ENCODE assay signal across 8 cellular contexts in the genomic region with DNA sequence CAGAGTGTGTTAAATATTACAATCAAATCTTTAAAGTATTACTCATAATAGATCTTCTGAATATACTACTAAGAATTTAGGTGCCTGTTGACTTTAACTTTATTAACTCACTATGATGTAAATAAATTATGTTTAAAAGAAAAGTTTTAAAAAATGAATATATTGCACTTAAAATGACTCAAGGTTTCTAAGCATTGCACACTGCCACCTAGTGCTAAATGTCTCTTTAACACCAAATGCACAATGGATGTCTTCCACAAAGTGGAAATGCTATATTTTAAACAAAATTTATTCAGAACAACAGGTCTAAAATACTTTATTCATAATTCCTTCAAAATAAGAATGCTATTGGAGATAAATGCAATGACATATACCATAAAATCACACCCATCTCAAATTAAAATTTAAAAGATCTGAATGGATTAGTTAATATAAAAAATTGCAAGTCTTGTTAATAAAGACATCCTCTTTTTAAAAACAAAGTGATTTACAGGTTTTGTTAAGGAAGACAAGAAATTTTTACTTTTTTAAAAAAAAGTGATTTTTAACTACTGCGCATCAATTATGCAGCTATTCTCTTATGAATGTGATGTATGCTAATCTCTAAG. TPM values are rescaled to one million over a fixed set of nuclear protein-coding genes. Genes with fewer than 3 reads are reported as not detected.
DNase-seq lines count a peak whose midpoint lies in the region; ATAC-seq, FAIRE-seq and TF ChIP-seq lines count a peak whose summit lies in the region.

No MANE protein-coding gene starts in this region.

- H3K36me3 Mint-ChIP-seq in nephron progenitor cell (ENCODE audit: low read depth) = no peaks in the 10 kb centered on the region
- no peaks in the 10 kb centered on the region for H3K36me3 Mint-ChIP-seq in activated T-cell treated with anti-CD3 and anti-CD28 coated beads, Interleukin-2, amount 50 U/mL, for 4 hours (ENCODE audit: insufficient read depth)
- peaks cover 1 to 2% of the 10 kb centered on the region in 2 donors for H3K36me3 Mint-ChIP-seq in activated T-cell treated with anti-CD3 and anti-CD28 coated beads, Interleukin-2, amount 50 U/mL, for 72 hours (ENCODE audit: insufficient read depth in 2 of 2)

- no peak for ATAC-seq in HG02798 (IDR thresholded peaks at IDR 0.05; ENCODE audit: poor library complexity, unreplicated experiment)
- no peak for ATAC-seq in activated T-cell treated with anti-CD3 and anti-CD28 coated beads, Interleukin-2, amount 50 U/mL, for 4 hours
- no peak for ATAC-seq in activated T-cell treated with anti-CD3 and anti-CD28 coated beads, Interleukin-2, amount 50 U/mL, for 72 hours (replicated peaks in 1 of 2)

- DNase-seq in DMS53 (lab: John Stamatoyannopoulos, UW) (peak; percentile 60), DMS53 treated with DMSO at 0.1 percent for 48 hours (lab: John Stamatoyannopoulos, UW; ENCODE audit: unreplicated experiment) (no peak), NCI-H345 (lab: John Stamatoyannopoulos, UW) (peak; percentile 1), nephron progenitor cell (no peak)
- no peak for DNase-seq in activated T-cell treated with anti-CD3 and anti-CD28 coated beads, Interleukin-2, amount 50 U/mL, for 4 hours
- no peak for DNase-seq in activated T-cell treated with anti-CD3 and anti-CD28 coated beads, Interleukin-2, amount 50 U/mL, for 72 hours

- TF ChIP-seq CTCF in nephron progenitor cell (IDR thresholded peaks at IDR 0.05) = peak; percentile 77

- no peak overlapping the region for H3K27ac Mint-ChIP-seq in nephron progenitor cell
- H3K27ac Mint-ChIP-seq in activated T-cell treated with anti-CD3 and anti-CD28 coated beads, Interleukin-2, amount 50 U/mL, for 72 hours = no peak overlapping the region

- peak; percentile 87 for FAIRE-seq in colon (lab: Jason Lieb, UNC)

- peaks cover 28% of the 10 kb centered on the region for H3K27me3 Mint-ChIP-seq in nephron progenitor cell (ENCODE audit: low read depth, poor library complexity)
- H3K27me3 Mint-ChIP-seq in activated T-cell treated with anti-CD3 and anti-CD28 coated beads, Interleukin-2, amount 50 U/mL, for 4 hours (ENCODE audit: low read depth) = peaks cover 6% of the 10 kb centered on the region
- H3K27me3 Mint-ChIP-seq in activated T-cell treated with anti-CD3 and anti-CD28 coated beads, Interleukin-2, amount 50 U/mL, for 72 hours (ENCODE audit: low read depth) = no peaks in the 10 kb centered on the region

- H3K4me1 Mint-ChIP-seq in nephron progenitor cell = peaks cover 5% of the 10 kb centered on the region
- H3K4me1 Mint-ChIP-seq in activated T-cell treated with anti-CD3 and anti-CD28 coated beads, Interleukin-2, amount 50 U/mL, for 4 hours (ENCODE audit: low read depth) = peaks cover 15% of the 10 kb centered on the region
- peaks cover 48% of the 10 kb centered on the region for H3K4me1 Mint-ChIP-seq in activated T-cell treated with anti-CD3 and anti-CD28 coated beads, Interleukin-2, amount 50 U/mL, for 72 hours (ENCODE audit: low read depth)

- no peaks in the 10 kb centered on the region for H3K9me3 Mint-ChIP-seq in nephron progenitor cell
- H3K9me3 Mint-ChIP-seq in activated T-cell treated with anti-CD3 and anti-CD28 coated beads, Interleukin-2, amount 50 U/mL, for 4 hours = no peaks in the 10 kb centered on the region
- H3K9me3 Mint-ChIP-seq in activated T-cell treated with anti-CD3 and anti-CD28 coated beads, Interleukin-2, amount 50 U/mL, for 72 hours = no peaks in the 10 kb centered on the region

- no peak overlapping the region for H3K4me3 Mint-ChIP-seq in nephron progenitor cell
- H3K4me3 Mint-ChIP-seq in activated T-cell treated with anti-CD3 and anti-CD28 coated beads, Interleukin-2, amount 50 U/mL, for 4 hours = no peak overlapping the region
- H3K4me3 Mint-ChIP-seq in activated T-cell treated with anti-CD3 and anti-CD28 coated beads, Interleukin-2, amount 50 U/mL, for 72 hours = no peak overlapping the region

RNA-seq across cellular contexts. Expression of gene INPP4B, which starts 5.5 kb away (rescaled TPM):
- 10 to 100 TPM; 93.2 to 99.0 (median 93.4) TPM for total RNA-seq in activated T-cell treated with anti-CD3 and anti-CD28 coated beads, Interleukin-2, amount 50 U/mL, for 4 hours
- total RNA-seq in activated T-cell treated with anti-CD3 and anti-CD28 coated beads, Interleukin-2, amount 50 U/mL, for 72 hours = 10 to 100 TPM; 64.9 to 67.3 TPM

Comparison
In these comparisons a context has a peak if more than half of its experiments do, and no peak if none do; other contexts are left out.
1. DNase-seq: peak in DMS53 (single experiment) and NCI-H345 (single experiment); none in DMS53 treated with DMSO at 0.1 percent for 48 hours (single experiment), nephron progenitor cell (single experiment), activated T-cell treated with anti-CD3 and anti-CD28 coated beads, Interleukin-2, amount 50 U/mL, for 4 hours (single experiment) and activated T-cell treated with anti-CD3 and anti-CD28 coated beads, Interleukin-2, amount 50 U/mL, for 72 hours (0 of 2).